In genomic region chr3:42749753-42750231, GRCh38 we compare ENCODE assay signal across 9 cellular contexts. TPM values are rescaled to one million over a fixed set of nuclear protein-coding genes. Genes with fewer than 3 reads are reported as not detected.
DNase-seq lines count a peak whose midpoint lies in the region; FAIRE-seq and TF ChIP-seq lines count a peak whose summit lies in the region.
"Had no signal": no experiment of that assay in that cellular context is flagged by ENCODE, and none has a peak within 500 bp of the region (broad histone marks: within the 10 kb centered on the region; RNA-seq: fewer than 3 reads in every experiment).

No MANE protein-coding gene starts in this region.

- H3K9ac ChIP-seq in NT2/D1 (ENCODE audit: insufficient read length, low read depth) (peak overlapping the region; percentile 2), kidney (ENCODE audit: low read length in 2 of 2) (no peak overlapping the region)

- H3K4me1 ChIP-seq in NT2/D1 (ENCODE audit: insufficient read depth, insufficient read length) (peaks cover 19% of the 10 kb centered on the region), kidney (ENCODE audit: control insufficient read depth in 1 of 2, insufficient read depth in 1 of 2, low read depth in 1 of 2, low read length in 2 of 2) (peaks cover 6 to 12% of the 10 kb centered on the region in 2 donors)

- TF ChIP-seq CTCF in GM12872 (IDR thresholded peaks at IDR 0.05; ENCODE audit: insufficient read depth, low read depth, low read length), result peak; percentile 58
- TF ChIP-seq CTCF in epithelial cell of proximal tubule (conservative IDR thresholded peaks at IDR 0.05; ENCODE audit: low read depth, low read length), result peak; percentile 49
- peak; percentile 18 to 19 (median 18) for TF ChIP-seq CTCF in nephron (IDR thresholded peaks at IDR 0.05; ENCODE audit: unreplicated experiment in 3 of 3)
- no peak for TF ChIP-seq CTCF in kidney (IDR thresholded peaks at IDR 0.05; ENCODE audit: borderline replicate concordance, extremely low read depth, insufficient read depth)

- H3K36me3 Mint-ChIP-seq in nephron (ENCODE audit: low read depth), result no peaks in the 10 kb centered on the region

- H3K4me3 Mint-ChIP-seq in nephron, result no peak overlapping the region

- H3K27me3 Mint-ChIP-seq in nephron (ENCODE audit: low read depth), result peaks cover 4% of the 10 kb centered on the region

- H3K27ac ChIP-seq in kidney (ENCODE audit: low read depth in 2 of 2, low read length in 2 of 2), result no peak overlapping the region

- FAIRE-seq in kidney (lab: Jason Lieb, UNC), result no peak

- no peaks in the 10 kb centered on the region for H3K9me3 Mint-ChIP-seq in nephron

- intact Hi-C loops in kidney (cut with DNase I), result no loop called here

- peaks cover 5% of the 10 kb centered on the region for H3K27me3 ChIP-seq in NT2/D1 (ENCODE audit: insufficient read depth, insufficient read length)

- H3K9me3 ChIP-seq in NT2/D1 (ENCODE audit: insufficient read depth, low read length) (no peaks in the 10 kb centered on the region), kidney (ENCODE audit: control insufficient read depth in 1 of 2, low read length in 2 of 2) (no peaks in the 10 kb centered on the region)

- H3K4me3 ChIP-seq in NT2/D1 (ENCODE audit: insufficient read length, low read depth) (no peak overlapping the region), epithelial cell of proximal tubule (ENCODE audit: low read depth, low read length) (no peak overlapping the region), kidney (ENCODE audit: low read length in 2 of 2) (no peak overlapping the region)

- no peak overlapping the region for H3K27ac Mint-ChIP-seq in nephron

- DNase-seq in NT2/D1 (ENCODE audit: low read depth, low spot score) (no peak), epithelial cell of proximal tubule (ENCODE audit: low read depth) (no peak), kidney (no peak), NCI-H2171 (lab: John Stamatoyannopoulos, UW) (no peak), retina (no peak)
- DNase-seq in activated CD4-positive, CD25-positive, alpha-beta regulatory T cell treated with anti-CD3 and anti-CD28 coated beads, Interleukin-2, amount 50 U/mL, for 72 hours, result no peak

- H3K4me1 Mint-ChIP-seq in nephron, result peaks cover 18% of the 10 kb centered on the region

- H3K36me3 ChIP-seq in NT2/D1 (ENCODE audit: insufficient read depth, insufficient read length, low read length), result no peaks in the 10 kb centered on the region
- no peaks in the 10 kb centered on the region for H3K36me3 ChIP-seq in kidney (ENCODE audit: control insufficient read depth in 1 of 2, insufficient read depth in 2 of 2, low read length in 2 of 2)

RNA-seq across cellular contexts. Expression of gene CCDC13, which starts 23.3 kb away (rescaled TPM):
- total RNA-seq in epithelial cell of proximal tubule, result 0.65 and 1.7 TPM in 2 replicates
- 5.3 TPM for total RNA-seq in kidney
- 7.0 TPM for polyA plus RNA-seq in kidney (ENCODE audit: insufficient read depth, low read depth, low replicate concordance)

RNA-seq across cellular contexts. Expression of gene HHATL, which starts 47.2 kb away (rescaled TPM):
- total RNA-seq in epithelial cell of proximal tubule, result not detected in 2 replicates
- not detected for total RNA-seq in kidney
- polyA plus RNA-seq in kidney (ENCODE audit: insufficient read depth, low read depth, low replicate concordance), result not detected
- total RNA-seq: NCI-H460 had no signal

RNA-seq across cellular contexts. Expression of gene HIGD1A, which starts 54.5 kb away (rescaled TPM):
- 246 and 247 TPM in 2 replicates for total RNA-seq in epithelial cell of proximal tubule
- 207 TPM for total RNA-seq in kidney
- 283 TPM for polyA plus RNA-seq in kidney (ENCODE audit: insufficient read depth, low read depth, low replicate concordance)

RNA-seq across cellular contexts. Expression of gene ACKR2, which starts 59.5 kb away (rescaled TPM):
- total RNA-seq in epithelial cell of proximal tubule, result 2.8 and 6.1 TPM in 2 replicates
- 8.9 TPM for total RNA-seq in kidney
- polyA plus RNA-seq in kidney (ENCODE audit: insufficient read depth, low read depth, low replicate concordance), result 0.86 TPM
- total RNA-seq: NCI-H460 had no signal
